ENCODE assay signal across 10 cellular contexts in the genomic region with DNA sequence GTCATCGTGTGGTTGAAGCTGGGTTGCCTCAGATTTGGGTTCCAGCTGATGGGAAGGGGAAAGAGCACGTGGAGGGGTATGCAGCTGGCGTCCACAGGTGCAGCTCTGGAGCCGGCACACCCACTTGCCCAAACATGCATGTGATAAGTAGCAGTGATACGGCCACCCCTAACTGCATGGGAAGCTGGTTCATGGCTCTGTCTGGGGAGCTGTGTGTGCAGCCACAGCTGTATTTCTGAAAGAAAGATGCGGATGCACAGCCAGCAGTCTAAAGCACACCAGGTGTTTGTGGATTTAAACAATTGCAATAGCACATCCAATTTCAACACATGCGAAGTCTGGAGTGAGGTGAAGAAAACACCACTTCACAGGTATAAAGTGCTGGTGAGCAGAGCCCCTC.
DNase-seq lines count a peak whose midpoint lies in the region; ATAC-seq and TF ChIP-seq lines count a peak whose summit lies in the region.
"Had no signal": no experiment of that assay in that cellular context is flagged by ENCODE, and none has a peak within 500 bp of the region (broad histone marks: within the 10 kb centered on the region; RNA-seq: fewer than 3 reads in every experiment).

No MANE protein-coding gene starts in this region.

- ATAC-seq in natural killer cell treated with Interleukin-12 subunit alpha and Interleukin-12 subunit beta and Interleukin-15 and Interleukin-18, amount 100 ng/mL, for 72 hours, result no peak
- no peak for ATAC-seq in natural killer cell
- ATAC-seq in HG02870 (IDR thresholded peaks at IDR 0.05; ENCODE audit: unreplicated experiment), result peak; percentile 53
- no peak for ATAC-seq in aorta (ENCODE audit: low FRiP score)

- peaks cover 18 to 23% of the 10 kb centered on the region in 2 donors for H3K4me1 Mint-ChIP-seq in natural killer cell treated with Interleukin-12 subunit alpha and Interleukin-12 subunit beta and Interleukin-15 and Interleukin-18, amount 100 ng/mL, for 72 hours (ENCODE audit: low read depth in 2 of 2)
- peaks cover 16 to 17% of the 10 kb centered on the region in 2 donors for H3K4me1 Mint-ChIP-seq in natural killer cell

- WGBS in aorta, 2 donors, result 89 to 91% methylated on average over 7 of the region's 7 CpGs

- no peak for DNase-seq in natural killer cell treated with Interleukin-12 subunit alpha and Interleukin-12 subunit beta and Interleukin-15 and Interleukin-18, amount 100 ng/mL, for 72 hours (ENCODE audit: low spot score)
- DNase-seq in natural killer cell, result no peak
- peak; percentile 42 for DNase-seq in NCI-H69 (lab: John Stamatoyannopoulos, UW)
- no peak for DNase-seq in H4 (ENCODE audit: low spot score)
- no peak for DNase-seq in aorta
- no peak for DNase-seq in putamen (ENCODE audit: low spot score)
- no peak for DNase-seq in NCI-H82 (lab: John Stamatoyannopoulos, UW)

- H3K27me3 ChIP-seq in aorta (ENCODE audit: control insufficient read depth in 1 of 2, insufficient read depth in 2 of 2, low read length in 1 of 2), result no peaks in the 10 kb centered on the region

- H3K4me1 ChIP-seq in aorta (ENCODE audit: control insufficient read depth in 1 of 2, insufficient read depth in 2 of 2, low read length in 2 of 2), result no peaks in the 10 kb centered on the region

- no peak overlapping the region for H3K4me3 ChIP-seq in aorta (ENCODE audit: low read length in 2 of 2)
- H3K4me3 ChIP-seq: lung had no signal

- H3K4me3 Mint-ChIP-seq in natural killer cell treated with Interleukin-12 subunit alpha and Interleukin-12 subunit beta and Interleukin-15 and Interleukin-18, amount 100 ng/mL, for 72 hours, result peak overlapping the region; percentile 57
- no peak overlapping the region for H3K4me3 Mint-ChIP-seq in natural killer cell

- H3K36me3 ChIP-seq in aorta (ENCODE audit: control insufficient read depth in 1 of 2, insufficient read depth in 2 of 2, low read length in 1 of 2), result no peaks in the 10 kb centered on the region

- no peaks in the 10 kb centered on the region for H3K36me3 Mint-ChIP-seq in natural killer cell treated with Interleukin-12 subunit alpha and Interleukin-12 subunit beta and Interleukin-15 and Interleukin-18, amount 100 ng/mL, for 72 hours
- no peaks in the 10 kb centered on the region for H3K36me3 Mint-ChIP-seq in natural killer cell

- peak overlapping the region in 1 of 2 donors; percentile 1 for H3K27ac Mint-ChIP-seq in natural killer cell treated with Interleukin-12 subunit alpha and Interleukin-12 subunit beta and Interleukin-15 and Interleukin-18, amount 100 ng/mL, for 72 hours
- H3K27ac Mint-ChIP-seq in natural killer cell, result peak overlapping the region in 1 of 2 donors; percentile 83

- no peaks in the 10 kb centered on the region for H3K9me3 ChIP-seq in aorta (ENCODE audit: control insufficient read depth, low read length)

- no peak for TF ChIP-seq CTCF in natural killer cell (IDR thresholded peaks at IDR 0.05)

- H3K9me3 Mint-ChIP-seq in natural killer cell treated with Interleukin-12 subunit alpha and Interleukin-12 subunit beta and Interleukin-15 and Interleukin-18, amount 100 ng/mL, for 72 hours, result no peaks in the 10 kb centered on the region
- no peaks in the 10 kb centered on the region for H3K9me3 Mint-ChIP-seq in natural killer cell

- intact Hi-C loops in natural killer cell (cut with micrococcal nuclease) (loop anchor here (1.0 to 10.0 kb wide), 6 partner anchors 52 to 408 kb away; a partner anchor contains a TSS), aorta (cut with DNase I) (no loop called here)

- no peak overlapping the region for H3K27ac ChIP-seq in aorta (ENCODE audit: low read depth in 1 of 2, low read length in 2 of 2)
- H3K27ac ChIP-seq: VCaP had no signal

- H3K27me3 Mint-ChIP-seq in natural killer cell treated with Interleukin-12 subunit alpha and Interleukin-12 subunit beta and Interleukin-15 and Interleukin-18, amount 100 ng/mL, for 72 hours, result peaks cover 0 to 3% of the 10 kb centered on the region in 2 donors
- H3K27me3 Mint-ChIP-seq in natural killer cell (ENCODE audit: low read depth in 2 of 2), result peaks cover 0 to 3% of the 10 kb centered on the region in 2 donors
